ENCODE assay signal across 8 cellular contexts in the genomic region with DNA sequence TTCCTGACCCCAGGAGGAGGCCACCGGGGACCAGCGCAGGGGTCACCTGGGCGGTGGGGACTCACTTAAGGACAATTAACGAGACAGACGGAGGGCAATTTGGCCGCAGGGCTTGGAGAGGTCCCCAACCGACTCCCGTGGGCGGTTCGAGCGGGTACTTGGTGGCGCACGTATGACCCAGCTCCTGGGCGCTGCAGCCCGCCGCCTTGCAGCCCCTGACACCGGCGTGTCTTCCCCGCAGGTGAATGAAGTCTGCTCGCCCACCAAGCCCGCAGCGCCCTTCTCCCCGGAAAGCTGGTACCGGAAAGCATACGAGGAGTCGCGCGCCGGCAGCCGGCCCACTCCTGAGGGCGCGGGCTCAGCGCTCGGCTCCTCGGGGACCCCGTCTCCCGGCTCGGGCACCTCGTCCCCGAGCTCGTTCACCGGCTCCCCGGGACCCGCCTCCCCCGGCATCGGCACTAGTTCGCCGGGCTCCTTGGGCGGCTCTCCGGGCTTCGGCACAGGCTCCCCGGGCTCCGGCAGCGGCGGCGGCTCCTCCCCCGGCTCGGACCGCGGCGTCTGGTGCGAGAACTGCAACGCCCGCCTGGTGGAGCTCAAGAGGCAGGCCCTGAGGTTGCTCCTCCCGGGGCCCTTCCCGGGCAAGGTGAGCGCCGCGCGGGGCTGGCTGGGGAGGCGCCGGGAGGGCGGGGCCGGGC. TPM values are rescaled to one million over a fixed set of nuclear protein-coding genes. Genes with fewer than 3 reads are reported as not detected.
DNase-seq lines count a peak whose midpoint lies in the region; ATAC-seq and TF ChIP-seq lines count a peak whose summit lies in the region.

No MANE protein-coding gene starts in this region.

- TF ChIP-seq CTCF in GM12864 (IDR thresholded peaks at IDR 0.05; ENCODE audit: low read depth, low read length, missing control alignments) = peak; percentile 69
- TF ChIP-seq CTCF in heart left ventricle (IDR thresholded peaks at IDR 0.05) = peak; percentile 44 to 87 (median 77)
- TF ChIP-seq CTCF in type B pancreatic cell (conservative IDR thresholded peaks at IDR 0.05) = peak; percentile 92

- peak overlapping the region in 2 of 12 donors; percentile 16 to 23 for H3K27ac ChIP-seq in heart left ventricle

- peaks cover 59% of the 10 kb centered on the region for H3K27me3 Mint-ChIP-seq in type B pancreatic cell

- H3K9me3 ChIP-seq in heart left ventricle = peaks cover 0 to 5% (median 0%) of the 10 kb centered on the region in 12 donors

- H3K4me3 ChIP-seq in GM12864 (ENCODE audit: low read depth, low read length) (peak overlapping the region; percentile 47), heart left ventricle (peak overlapping the region; percentile 49 to 72 (median 61))

- intact Hi-C loops in heart left ventricle (cut with DNase I) = loop anchor here (1.0 to 10.0 kb wide), 16 partner anchors 221 to 1539 kb away; no protein-coding TSS in a partner anchor
- intact Hi-C loops in posterior cingulate gyrus (cut with DNase I) = loop anchor here (1.0 to 10.0 kb wide), 3 partner anchors 225 to 1336 kb away; no protein-coding TSS in a partner anchor

- peak; percentile 29 for DNase-seq in GM12864 (ENCODE audit: low read depth)
- peak; percentile 85 for DNase-seq in NCI-H1092 (lab: John Stamatoyannopoulos, UW)
- peak; percentile 83 for DNase-seq in SW480 (ENCODE audit: low spot score)
- DNase-seq in activated naive CD8-positive, alpha-beta T cell treated with anti-CD3 and anti-CD28 coated beads, Interleukin-2, amount 50 U/mL, for 16 hours (ENCODE audit: low read depth, low spot score) = peak; percentile 41
- DNase-seq in heart left ventricle = peak; percentile 78 to 92 (median 83)
- peak; percentile 66 to 97 (median 81) for DNase-seq in posterior cingulate gyrus
- peak; percentile 92 for DNase-seq in type B pancreatic cell (ENCODE audit: extremely low spot score, unreplicated experiment)

- H3K9me3 Mint-ChIP-seq in type B pancreatic cell = no peaks in the 10 kb centered on the region

- H3K4me3 Mint-ChIP-seq in type B pancreatic cell = peak overlapping the region; percentile 95

- no peak overlapping the region for H3K27ac Mint-ChIP-seq in type B pancreatic cell

- H3K36me3 ChIP-seq in heart left ventricle = no peaks in the 10 kb centered on the region

- WGBS in heart left ventricle, 4 donors = 0 to 1% (median 1%) methylated on average over 22 to 74 of the region's 74 CpGs

- peak; percentile 89 for ATAC-seq in HG02610 (IDR thresholded peaks at IDR 0.05; ENCODE audit: unreplicated experiment)
- peak; percentile 71 to 94 (median 90) for ATAC-seq in heart left ventricle

- no peak for TF ChIP-seq POLR2A in heart left ventricle (IDR thresholded peaks at IDR 0.05)

- peaks cover 3 to 43% (median 34%) of the 10 kb centered on the region in 12 donors for H3K4me1 ChIP-seq in heart left ventricle

- peaks cover 10% of the 10 kb centered on the region for H3K4me1 Mint-ChIP-seq in type B pancreatic cell (ENCODE audit: unreplicated experiment)

- H3K27me3 ChIP-seq in heart left ventricle = peaks cover 0 to 82% (median 25%) of the 10 kb centered on the region in 9 donors

- peaks cover 29% of the 10 kb centered on the region for H3K36me3 Mint-ChIP-seq in type B pancreatic cell

RNA-seq across cellular contexts. Expression of gene KIF26B, which starts 1.4 kb away (rescaled TPM):
- total RNA-seq in heart left ventricle (1 to 10 TPM; 1.2 to 7.0 (median 2.3) TPM), type B pancreatic cell (ENCODE audit: low replicate concordance) (6.1 and 22.1 TPM in 2 replicates)
- 1 to 10 TPM; 1.3 to 3.9 TPM for polyA plus RNA-seq in heart left ventricle

Comparison
In these comparisons a context has a peak if more than half of its experiments do, and no peak if none do; other contexts are left out.
1. DNase-seq: peak in every context shown above with its lines; median percentile 92 in type B pancreatic cell; 85 in NCI-H1092; 83 in SW480; 83 in heart left ventricle; 81 in posterior cingulate gyrus; 41 in activated naive CD8-positive, alpha-beta T cell treated with anti-CD3 and anti-CD28 coated beads, Interleukin-2, amount 50 U/mL, for 16 hours; 29 in GM12864.